Comparison of ENCODE assay signal across 8 cellular contexts in the genomic region with DNA sequence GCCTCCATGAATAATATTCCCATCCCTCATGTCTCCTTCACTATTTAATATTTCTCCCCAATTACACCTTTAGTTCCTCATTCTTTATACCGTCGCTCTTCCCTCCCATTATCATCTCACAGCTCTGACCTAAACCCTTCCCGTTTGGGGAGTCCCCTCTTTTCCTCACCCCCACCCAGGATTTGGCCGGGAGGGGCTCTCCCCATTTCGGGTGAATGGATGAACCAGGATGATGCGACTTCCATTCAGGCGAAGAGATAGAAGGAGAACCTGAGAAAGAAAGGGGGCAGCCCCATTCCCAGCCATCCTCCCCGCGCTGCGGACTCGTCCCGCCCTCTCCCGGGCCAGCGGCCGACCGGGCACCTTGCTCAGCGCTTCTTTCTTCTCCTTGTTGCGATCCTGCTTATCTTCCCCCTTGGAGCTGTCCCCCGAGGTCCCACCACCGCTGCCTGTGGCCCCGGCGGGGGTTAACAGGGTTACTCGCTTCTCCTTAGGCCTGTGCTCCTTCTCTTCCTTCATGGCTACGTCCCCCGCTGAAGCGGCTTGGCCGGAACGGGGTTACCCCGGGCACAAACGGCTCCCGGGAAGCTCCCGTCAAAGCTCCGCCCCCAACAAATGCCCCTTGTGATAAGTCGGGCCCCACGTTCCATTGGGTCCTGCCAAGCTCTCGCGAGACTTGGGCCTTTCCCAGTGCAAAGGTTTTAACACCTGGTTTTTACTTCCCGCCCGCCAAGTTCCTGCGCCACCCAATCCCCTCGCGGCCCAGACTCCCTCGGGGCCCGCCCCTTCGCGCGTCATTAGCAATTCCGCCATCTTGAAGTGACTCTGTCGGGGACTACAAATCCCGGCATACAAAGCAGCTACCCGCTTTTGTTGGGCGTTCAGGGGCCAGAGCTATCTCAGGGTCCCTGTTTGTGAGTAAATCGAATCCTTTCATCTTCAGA. TPM values are rescaled to one million over a fixed set of nuclear protein-coding genes. Genes with fewer than 3 reads are reported as not detected.
DNase-seq lines count a peak whose midpoint lies in the region; ATAC-seq, FAIRE-seq and TF ChIP-seq lines count a peak whose summit lies in the region.

A gene with protein sequence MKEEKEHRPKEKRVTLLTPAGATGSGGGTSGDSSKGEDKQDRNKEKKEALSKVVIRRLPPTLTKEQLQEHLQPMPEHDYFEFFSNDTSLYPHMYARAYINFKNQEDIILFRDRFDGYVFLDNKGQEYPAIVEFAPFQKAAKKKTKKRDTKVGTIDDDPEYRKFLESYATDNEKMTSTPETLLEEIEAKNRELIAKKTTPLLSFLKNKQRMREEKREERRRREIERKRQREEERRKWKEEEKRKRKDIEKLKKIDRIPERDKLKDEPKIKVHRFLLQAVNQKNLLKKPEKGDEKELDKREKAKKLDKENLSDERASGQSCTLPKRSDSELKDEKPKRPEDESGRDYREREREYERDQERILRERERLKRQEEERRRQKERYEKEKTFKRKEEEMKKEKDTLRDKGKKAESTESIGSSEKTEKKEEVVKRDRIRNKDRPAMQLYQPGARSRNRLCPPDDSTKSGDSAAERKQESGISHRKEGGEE (minus strand): TSS at position 554 of the 944 bp plus-strand sequence. CDS start 35 bp downstream, at position 519.

- no peaks in the 10 kb centered on the region; the same call in 1 of the 2 replicates for H3K36me3 ChIP-seq in Loucy (ENCODE audit: insufficient read depth, low read length)

- H3K9me2 ChIP-seq in Loucy (replicated peaks; ENCODE audit: low read depth, low read length): no peaks in the 10 kb centered on the region

- H3K79me2 ChIP-seq in Loucy (ENCODE audit: insufficient read depth, low read length): peaks cover 34% of the 10 kb centered on the region

- H3K27me3 ChIP-seq in Loucy (ENCODE audit: insufficient read depth, low read length, poor library complexity, severe bottlenecking): no peaks in the 10 kb centered on the region

- H3K4me1 ChIP-seq in Loucy (ENCODE audit: insufficient read depth, low read length, poor library complexity, severe bottlenecking): peaks cover 10% of the 10 kb centered on the region

- DNase-seq in EL: peak; percentile 98
- DNase-seq in H54 (ENCODE audit: insufficient read length, low spot score): peak; percentile 83
- DNase-seq in SHP77 (lab: John Stamatoyannopoulos, UW): peak; percentile 92 to 97
- peak; percentile 85 for DNase-seq in activated effector memory CD4-positive, alpha-beta T cell treated with Interleukin-2 at 50 U/mL for 16 hours
- peak; percentile 98 for DNase-seq in fibroblast of pulmonary artery (ENCODE audit: low read depth)
- DNase-seq in natural killer cell treated with Interleukin-12 subunit alpha and Interleukin-12 subunit beta and Interleukin-15 and Interleukin-18, amount 100 ng/mL, for 72 hours (ENCODE audit: low spot score): peak; percentile 96
- DNase-seq in stimulated activated naive CD8-positive, alpha-beta T cell treated with anti-CD3 and anti-CD28 coated beads, Interleukin-15, Interleukin-2, amounts not matched to agents 100 U/mL and 50 U/mL, for 24 hours: peak; percentile 91

- peak within 1 kb of the TSS; percentile 87 to 98 for H3K27ac Mint-ChIP-seq in natural killer cell treated with Interleukin-12 subunit alpha and Interleukin-12 subunit beta and Interleukin-15 and Interleukin-18, amount 100 ng/mL, for 72 hours

- H3F3A ChIP-seq in Loucy (ENCODE audit: low read depth): no peaks in the 10 kb centered on the region

- H2AFZ ChIP-seq in Loucy (ENCODE audit: low read length): peak within 1 kb of the TSS; percentile 78

- peak within 1 kb of the TSS; percentile 90 for H3K4me2 ChIP-seq in Loucy (ENCODE audit: low read depth, low read length, poor library complexity, severe bottlenecking)

- H3K4me3 ChIP-seq in Loucy (ENCODE audit: low read length, poor library complexity, severe bottlenecking) (peak within 1 kb of the TSS; percentile 89), fibroblast of pulmonary artery (replicated peaks; ENCODE audit: low read depth, low read length) (peak within 1 kb of the TSS; percentile 79)

- H3K36me3 Mint-ChIP-seq in natural killer cell treated with Interleukin-12 subunit alpha and Interleukin-12 subunit beta and Interleukin-15 and Interleukin-18, amount 100 ng/mL, for 72 hours: no peaks in the 10 kb centered on the region

- peak within 1 kb of the TSS; percentile 97 for H3K4me3 Mint-ChIP-seq in natural killer cell treated with Interleukin-12 subunit alpha and Interleukin-12 subunit beta and Interleukin-15 and Interleukin-18, amount 100 ng/mL, for 72 hours

- no peaks in the 10 kb centered on the region for H3K9me3 ChIP-seq in Loucy (ENCODE audit: insufficient read depth, low read depth, low read length)

- FAIRE-seq in H54 (lab: Jason Lieb, UNC): peak; percentile 95

- ATAC-seq in natural killer cell treated with Interleukin-12 subunit alpha and Interleukin-12 subunit beta and Interleukin-15 and Interleukin-18, amount 100 ng/mL, for 72 hours: peak; percentile 97 to 98
- peak; percentile 99 for ATAC-seq in stimulated activated naive CD8-positive, alpha-beta T cell treated with anti-CD3 and anti-CD28 coated beads, Interleukin-15, Interleukin-2, amounts not matched to agents 100 U/mL and 50 U/mL, for 24 hours

- peaks cover 10 to 14% of the 10 kb centered on the region in 2 donors for H3K4me1 Mint-ChIP-seq in natural killer cell treated with Interleukin-12 subunit alpha and Interleukin-12 subunit beta and Interleukin-15 and Interleukin-18, amount 100 ng/mL, for 72 hours (ENCODE audit: low read depth in 2 of 2)

- TF ChIP-seq CTCF in Loucy (conservative IDR thresholded peaks at IDR 0.05; ENCODE audit: low read length) (no peak), fibroblast of pulmonary artery (IDR thresholded peaks at IDR 0.05; ENCODE audit: low read length, missing control alignments) (no peak)

- peaks cover 0 to 12% of the 10 kb centered on the region in 2 donors for H3K27me3 Mint-ChIP-seq in natural killer cell treated with Interleukin-12 subunit alpha and Interleukin-12 subunit beta and Interleukin-15 and Interleukin-18, amount 100 ng/mL, for 72 hours

- TF ChIP-seq POLR2A in H54 (IDR thresholded peaks at IDR 0.05; ENCODE audit: low read depth, low read length): peak; percentile 52; the same call in 1 of the 2 replicates

- no peaks in the 10 kb centered on the region for H3K9me3 Mint-ChIP-seq in natural killer cell treated with Interleukin-12 subunit alpha and Interleukin-12 subunit beta and Interleukin-15 and Interleukin-18, amount 100 ng/mL, for 72 hours

- peaks cover 9% of the 10 kb centered on the region for H4K20me1 ChIP-seq in Loucy (ENCODE audit: insufficient read depth, low read length, poor library complexity, severe bottlenecking)

- peak within 1 kb of the TSS; percentile 95 for H3K9ac ChIP-seq in Loucy (ENCODE audit: low read depth, low read length, poor library complexity, severe bottlenecking)

RNA-seq across cellular contexts. Expression of the gene that starts here (rescaled TPM):
- 10 to 100 TPM; 14.6 to 15.3 TPM for total RNA-seq in natural killer cell treated with Interleukin-12 subunit alpha and Interleukin-12 subunit beta and Interleukin-15 and Interleukin-18, amount 100 ng/mL, for 72 hours

Comparison
In these comparisons a context has a peak if more than half of its experiments do, and no peak if none do; other contexts are left out.
1. Peak in every context shown above with its lines: DNase-seq, ATAC-seq and H3K4me3 ChIP-seq.